1 cellular context compared by ENCODE assay signal in the genomic region with DNA sequence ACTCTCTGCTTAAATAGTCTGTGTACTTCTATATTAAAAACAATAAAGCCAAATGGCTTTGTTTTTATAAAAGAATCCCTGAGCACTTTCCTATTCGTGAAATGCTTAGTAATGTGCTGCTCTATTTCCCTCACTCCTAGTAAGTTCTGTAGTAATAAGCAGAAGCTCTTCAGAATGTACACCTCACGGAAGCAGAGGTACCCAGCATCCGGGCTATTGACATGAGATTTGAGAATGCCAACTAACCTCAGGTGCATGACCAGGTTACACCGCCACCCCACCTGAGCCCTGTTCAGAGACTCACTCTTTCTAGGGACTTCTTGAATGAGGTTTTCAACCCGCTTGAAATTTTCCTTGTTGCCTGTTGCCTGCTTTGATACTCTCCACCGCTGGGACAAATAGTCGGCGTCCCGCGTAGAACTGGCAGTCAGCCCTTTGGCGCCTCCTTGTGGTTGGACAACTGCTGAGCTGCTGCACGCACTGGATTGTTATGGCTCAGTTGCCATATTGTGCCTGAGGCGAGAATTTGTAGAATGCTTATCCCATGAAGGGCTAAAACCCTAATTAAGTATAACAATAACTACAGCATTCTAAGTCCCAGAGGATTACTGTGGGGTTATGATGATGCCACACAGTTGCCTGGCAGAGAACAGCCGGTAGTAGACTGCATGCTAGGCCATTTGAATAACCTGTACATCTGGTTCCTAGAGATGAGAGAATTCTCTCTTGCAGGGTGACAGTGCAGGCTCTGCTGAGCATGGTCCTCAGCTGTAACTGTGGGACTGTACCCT.
TF ChIP-seq lines count a peak whose summit lies in the region.

No MANE protein-coding gene starts in this region.

TF ChIP-seq in GM12878, 131 proteins besides CTCF, POLR2A, EP300 and RAD21 (continued from another document):
- TF ChIP-seq, protein P1, sequence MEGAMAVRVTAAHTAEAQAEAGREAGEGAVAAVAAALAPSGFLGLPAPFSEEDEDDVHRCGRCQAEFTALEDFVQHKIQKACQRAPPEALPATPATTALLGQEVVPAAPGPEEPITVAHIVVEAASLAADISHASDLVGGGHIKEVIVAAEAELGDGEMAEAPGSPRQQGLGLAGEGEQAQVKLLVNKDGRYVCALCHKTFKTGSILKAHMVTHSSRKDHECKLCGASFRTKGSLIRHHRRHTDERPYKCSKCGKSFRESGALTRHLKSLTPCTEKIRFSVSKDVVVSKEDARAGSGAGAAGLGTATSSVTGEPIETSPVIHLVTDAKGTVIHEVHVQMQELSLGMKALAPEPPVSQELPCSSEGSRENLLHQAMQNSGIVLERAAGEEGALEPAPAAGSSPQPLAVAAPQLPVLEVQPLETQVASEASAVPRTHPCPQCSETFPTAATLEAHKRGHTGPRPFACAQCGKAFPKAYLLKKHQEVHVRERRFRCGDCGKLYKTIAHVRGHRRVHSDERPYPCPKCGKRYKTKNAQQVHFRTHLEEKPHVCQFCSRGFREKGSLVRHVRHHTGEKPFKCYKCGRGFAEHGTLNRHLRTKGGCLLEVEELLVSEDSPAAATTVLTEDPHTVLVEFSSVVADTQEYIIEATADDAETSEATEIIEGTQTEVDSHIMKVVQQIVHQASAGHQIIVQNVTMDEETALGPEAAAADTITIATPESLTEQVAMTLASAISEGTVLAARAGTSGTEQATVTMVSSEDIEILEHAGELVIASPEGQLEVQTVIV (IDR thresholded peaks at IDR 0.05; ENCODE audit: borderline replicate concordance, partially characterized antibody): no peak
- TF ChIP-seq ETV6 (conservative IDR thresholded peaks at IDR 0.05 in 1 of 2, IDR thresholded peaks at IDR 0.05 in 1 of 2; ENCODE audit: borderline replicate concordance in 1 of 2, low read depth in 1 of 2): no peak
- TF ChIP-seq SMC3 (IDR thresholded peaks at IDR 0.05; ENCODE audit: borderline replicate concordance, low read length): peak; percentile 99
- peak; percentile 88; the same call in 1 of the 2 replicates for TF ChIP-seq CBX5 (IDR thresholded peaks at IDR 0.05; ENCODE audit: low read depth)
- peak; percentile 25; the same call in 1 of the 2 replicates for TF ChIP-seq RUNX3 (IDR thresholded peaks at IDR 0.05; ENCODE audit: low read length)
- no peak for TF ChIP-seq RCOR1 (conservative IDR thresholded peaks at IDR 0.05; ENCODE audit: low read depth, low read length)
- TF ChIP-seq, protein P2, sequence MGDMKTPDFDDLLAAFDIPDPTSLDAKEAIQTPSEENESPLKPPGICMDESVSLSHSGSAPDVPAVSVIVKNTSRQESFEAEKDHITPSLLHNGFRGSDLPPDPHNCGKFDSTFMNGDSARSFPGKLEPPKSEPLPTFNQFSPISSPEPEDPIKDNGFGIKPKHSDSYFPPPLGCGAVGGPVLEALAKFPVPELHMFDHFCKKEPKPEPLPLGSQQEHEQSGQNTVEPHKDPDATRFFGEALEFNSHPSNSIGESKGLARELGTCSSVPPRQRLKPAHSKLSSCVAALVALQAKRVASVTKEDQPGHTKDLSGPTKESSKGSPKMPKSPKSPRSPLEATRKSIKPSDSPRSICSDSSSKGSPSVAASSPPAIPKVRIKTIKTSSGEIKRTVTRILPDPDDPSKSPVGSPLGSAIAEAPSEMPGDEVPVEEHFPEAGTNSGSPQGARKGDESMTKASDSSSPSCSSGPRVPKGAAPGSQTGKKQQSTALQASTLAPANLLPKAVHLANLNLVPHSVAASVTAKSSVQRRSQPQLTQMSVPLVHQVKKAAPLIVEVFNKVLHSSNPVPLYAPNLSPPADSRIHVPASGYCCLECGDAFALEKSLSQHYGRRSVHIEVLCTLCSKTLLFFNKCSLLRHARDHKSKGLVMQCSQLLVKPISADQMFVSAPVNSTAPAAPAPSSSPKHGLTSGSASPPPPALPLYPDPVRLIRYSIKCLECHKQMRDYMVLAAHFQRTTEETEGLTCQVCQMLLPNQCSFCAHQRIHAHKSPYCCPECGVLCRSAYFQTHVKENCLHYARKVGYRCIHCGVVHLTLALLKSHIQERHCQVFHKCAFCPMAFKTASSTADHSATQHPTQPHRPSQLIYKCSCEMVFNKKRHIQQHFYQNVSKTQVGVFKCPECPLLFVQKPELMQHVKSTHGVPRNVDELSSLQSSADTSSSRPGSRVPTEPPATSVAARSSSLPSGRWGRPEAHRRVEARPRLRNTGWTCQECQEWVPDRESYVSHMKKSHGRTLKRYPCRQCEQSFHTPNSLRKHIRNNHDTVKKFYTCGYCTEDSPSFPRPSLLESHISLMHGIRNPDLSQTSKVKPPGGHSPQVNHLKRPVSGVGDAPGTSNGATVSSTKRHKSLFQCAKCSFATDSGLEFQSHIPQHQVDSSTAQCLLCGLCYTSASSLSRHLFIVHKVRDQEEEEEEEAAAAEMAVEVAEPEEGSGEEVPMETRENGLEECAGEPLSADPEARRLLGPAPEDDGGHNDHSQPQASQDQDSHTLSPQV (IDR thresholded peaks at IDR 0.05): 0 out of 2 replicates have a peak, but pooled peaks have one; percentile 33
- TF ChIP-seq IKZF2 (IDR thresholded peaks at IDR 0.05): peak in 1 of 2 experiments; percentile 16; a peak in 1 of 4 replicates
- TF ChIP-seq, protein P3, sequence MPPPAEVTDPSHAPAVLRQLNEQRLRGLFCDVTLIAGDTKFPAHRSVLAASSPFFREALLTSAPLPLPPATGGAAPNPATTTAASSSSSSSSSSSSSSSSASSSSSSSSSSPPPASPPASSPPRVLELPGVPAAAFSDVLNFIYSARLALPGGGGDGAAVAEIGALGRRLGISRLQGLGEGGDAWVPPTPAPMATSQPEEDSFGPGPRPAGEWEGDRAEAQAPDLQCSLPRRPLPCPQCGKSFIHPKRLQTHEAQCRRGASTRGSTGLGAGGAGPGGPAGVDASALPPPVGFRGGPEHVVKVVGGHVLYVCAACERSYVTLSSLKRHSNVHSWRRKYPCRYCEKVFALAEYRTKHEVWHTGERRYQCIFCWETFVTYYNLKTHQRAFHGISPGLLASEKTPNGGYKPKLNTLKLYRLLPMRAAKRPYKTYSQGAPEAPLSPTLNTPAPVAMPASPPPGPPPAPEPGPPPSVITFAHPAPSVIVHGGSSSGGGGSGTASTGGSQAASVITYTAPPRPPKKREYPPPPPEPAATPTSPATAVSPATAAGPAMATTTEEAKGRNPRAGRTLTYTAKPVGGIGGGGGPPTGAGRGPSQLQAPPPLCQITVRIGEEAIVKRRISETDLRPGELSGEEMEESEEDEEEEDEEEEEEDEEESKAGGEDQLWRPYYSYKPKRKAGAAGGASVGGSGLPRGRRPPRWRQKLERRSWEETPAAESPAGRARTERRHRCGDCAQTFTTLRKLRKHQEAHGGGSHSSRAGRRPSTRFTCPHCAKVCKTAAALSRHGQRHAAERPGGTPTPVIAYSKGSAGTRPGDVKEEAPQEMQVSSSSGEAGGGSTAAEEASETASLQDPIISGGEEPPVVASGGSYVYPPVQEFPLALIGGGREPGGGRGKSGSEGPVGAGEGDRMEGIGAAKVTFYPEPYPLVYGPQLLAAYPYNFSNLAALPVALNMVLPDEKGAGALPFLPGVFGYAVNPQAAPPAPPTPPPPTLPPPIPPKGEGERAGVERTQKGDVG (CRISPR knock-in tag; IDR thresholded peaks at IDR 0.05): no peak
- TF ChIP-seq POU2F2 (IDR thresholded peaks at IDR 0.05; ENCODE audit: borderline replicate concordance, low read depth, low read length): peak; percentile 62; the same call in 1 of the 3 replicates
- TF ChIP-seq LARP7 (IDR thresholded peaks at IDR 0.05): peak; percentile 60; the same call in 1 of the 2 replicates
- TF ChIP-seq, protein P4, sequence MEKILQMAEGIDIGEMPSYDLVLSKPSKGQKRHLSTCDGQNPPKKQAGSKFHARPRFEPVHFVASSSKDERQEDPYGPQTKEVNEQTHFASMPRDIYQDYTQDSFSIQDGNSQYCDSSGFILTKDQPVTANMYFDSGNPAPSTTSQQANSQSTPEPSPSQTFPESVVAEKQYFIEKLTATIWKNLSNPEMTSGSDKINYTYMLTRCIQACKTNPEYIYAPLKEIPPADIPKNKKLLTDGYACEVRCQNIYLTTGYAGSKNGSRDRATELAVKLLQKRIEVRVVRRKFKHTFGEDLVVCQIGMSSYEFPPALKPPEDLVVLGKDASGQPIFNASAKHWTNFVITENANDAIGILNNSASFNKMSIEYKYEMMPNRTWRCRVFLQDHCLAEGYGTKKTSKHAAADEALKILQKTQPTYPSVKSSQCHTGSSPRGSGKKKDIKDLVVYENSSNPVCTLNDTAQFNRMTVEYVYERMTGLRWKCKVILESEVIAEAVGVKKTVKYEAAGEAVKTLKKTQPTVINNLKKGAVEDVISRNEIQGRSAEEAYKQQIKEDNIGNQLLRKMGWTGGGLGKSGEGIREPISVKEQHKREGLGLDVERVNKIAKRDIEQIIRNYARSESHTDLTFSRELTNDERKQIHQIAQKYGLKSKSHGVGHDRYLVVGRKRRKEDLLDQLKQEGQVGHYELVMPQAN (conservative IDR thresholded peaks at IDR 0.05): 0 out of 2 replicates have a peak, but pooled peaks have one; percentile 25
- no peak for TF ChIP-seq ZNF274 (IDR thresholded peaks at IDR 0.05; ENCODE audit: insufficient read depth, insufficient read length)
- 0 out of 2 replicates have a peak, but pooled peaks have one; percentile 15 for TF ChIP-seq MEF2A (IDR thresholded peaks at IDR 0.05; ENCODE audit: insufficient read depth, low read depth, low read length)
- TF ChIP-seq RB1 (IDR thresholded peaks at IDR 0.05; ENCODE audit: borderline replicate concordance): peak; percentile 78; the same call in 1 of the 2 replicates
- no peak for TF ChIP-seq RBBP5 (conservative IDR thresholded peaks at IDR 0.05)
- TF ChIP-seq BHLHE40 (IDR thresholded peaks at IDR 0.05; ENCODE audit: borderline replicate concordance in 1 of 2, low read depth in 2 of 2, low read length in 1 of 2): peak in 1 of 2 experiments; percentile 34; a peak in 1 of 4 replicates
- TF ChIP-seq RFX5 (IDR thresholded peaks at IDR 0.05; ENCODE audit: low read depth, low read length): no peak
- no peak for TF ChIP-seq TCF3 (IDR thresholded peaks at IDR 0.05; ENCODE audit: borderline replicate concordance, insufficient read depth, low read depth, low read length)
